Comparison of ENCODE assay signal across 15 cellular contexts in genomic region chr17:43972444-43973212, GRCh38. TPM values are rescaled to one million over a fixed set of nuclear protein-coding genes. Genes with fewer than 3 reads are reported as not detected.
"Had no signal": no experiment of that assay in that cellular context is flagged by ENCODE, and none has a peak within 500 bp of the region (broad histone marks: within the 10 kb centered on the region; RNA-seq: fewer than 3 reads in every experiment).

No MANE protein-coding gene starts in this region.

RNA-seq across cellular contexts. Expression of gene PYY, which starts 18.9 kb away (rescaled TPM):
- total RNA-seq: subcutaneous adipose tissue, suprapubic skin, temporal lobe, thoracic aorta, upper lobe of right lung, ureter, urinary bladder, uterus, vagina had no signal
- polyA plus RNA-seq: urinary bladder had no signal

RNA-seq across cellular contexts. Expression of gene PPY, which starts 30.4 kb away (rescaled TPM):
- total RNA-seq: stomach, subcutaneous adipose tissue, suprapubic skin, temporal lobe, testis, thoracic aorta, thyroid gland, tibial nerve, transverse colon, upper lobe of left lung, upper lobe of right lung, ureter, urinary bladder, uterus, vagina had no signal
- polyA plus RNA-seq: stomach, urinary bladder had no signal
